Comparison of ENCODE assay signal across 11 cellular contexts in the genomic region with DNA sequence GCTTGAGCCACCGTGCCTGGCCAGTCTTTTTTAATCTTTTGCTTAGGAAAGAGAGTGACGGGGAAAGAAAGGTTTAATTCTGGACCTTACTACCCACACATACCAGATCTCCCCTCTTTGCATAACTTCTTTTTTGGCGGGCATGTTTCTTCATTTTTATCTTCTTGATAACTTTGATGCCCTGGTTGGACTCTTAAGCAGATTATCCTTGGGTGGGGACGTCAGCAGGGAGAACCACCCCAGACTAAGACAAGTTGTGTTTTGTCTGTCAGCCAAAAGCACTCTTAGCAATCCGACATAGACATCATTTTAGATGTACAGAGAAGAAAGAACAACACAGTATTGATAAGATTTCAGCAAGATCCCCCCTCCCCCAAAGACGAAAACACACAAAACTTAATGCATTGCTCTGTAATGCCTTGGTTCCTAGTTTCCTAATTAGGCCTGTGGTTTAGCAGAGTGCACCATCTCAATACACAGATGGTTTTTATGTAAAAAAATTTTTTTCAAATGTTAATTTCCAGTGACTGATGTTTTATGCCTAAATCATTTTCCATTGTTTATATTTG.
A peak's percentile ranks its signal among the peaks of the same experiment; 100 is the strongest.
DNase-seq lines count a peak whose midpoint lies in the region; ATAC-seq and TF ChIP-seq lines count a peak whose summit lies in the region.
"Had no signal": no experiment of that assay in that cellular context is flagged by ENCODE, and none has a peak within 500 bp of the region (broad histone marks: within the 10 kb centered on the region; RNA-seq: fewer than 3 reads in every experiment).

No MANE protein-coding gene starts in this region.

- peak; percentile 32 for ATAC-seq in HG02798 (IDR thresholded peaks at IDR 0.05; ENCODE audit: poor library complexity, unreplicated experiment)

- H3K4me3 ChIP-seq in retinal pigment epithelial cell (ENCODE audit: low read length) = no peak overlapping the region

- in situ Hi-C loops in KBM-7 (cut with MboI; ENCODE audit: low pct_unique_long_range_greater_than_20kb, low sequenced_read_pairs) = no loop called here

- peaks cover 50% of the 10 kb centered on the region for H3K4me1 Mint-ChIP-seq in activated T-helper 2 cell treated with anti-CD3 and anti-CD28 coated beads, Interferon-gamma antibody, Interleukin-2, Interleukin-4, amounts not matched to agents 10 μg/mL and 5 μg/mL and 100 μg/mL, durations not matched to agents 14 hours and 24 hours and 36 hours (ENCODE audit: low read depth)

- intact Hi-C loops in activated T-helper 2 cell treated with anti-CD3 and anti-CD28 coated beads, Interferon-gamma antibody, Interleukin-2, Interleukin-4, amounts not matched to agents 10 μg/mL and 5 μg/mL and 100 μg/mL, durations not matched to agents 14 hours and 24 hours and 36 hours (cut with micrococcal nuclease) = loop anchor here (5.0 kb wide), 1 partner anchor 74 kb away; no protein-coding TSS in a partner anchor

- peak; percentile 34 for DNase-seq in NCI-H82 (lab: John Stamatoyannopoulos, UW)
- DNase-seq in NCI-H82 treated with DMSO at 0.1 percent for 48 hours (lab: John Stamatoyannopoulos, UW; ENCODE audit: unreplicated experiment) = no peak
- peak; percentile 26 for DNase-seq in astrocyte of the hippocampus (ENCODE audit: low read depth, low spot score)
- peak; percentile 64 for DNase-seq in retinal pigment epithelial cell (ENCODE audit: low read depth)
- no peak for DNase-seq in activated T-cell treated with anti-CD3 and anti-CD28 coated beads, Interleukin-2, amount 50 U/mL, for 48 hours
- no peak for DNase-seq in activated T-helper 2 cell treated with anti-CD3 and anti-CD28 coated beads, Interferon-gamma antibody, Interleukin-2, Interleukin-4, amounts not matched to agents 10 μg/mL and 5 μg/mL and 100 μg/mL, durations not matched to agents 14 hours and 24 hours and 36 hours (ENCODE audit: low spot score)
- DNase-seq in KBM-7 = no peak
- DNase-seq: activated CD4-positive, alpha-beta T cell treated with anti-CD3 and anti-CD28 coated beads for 1 hour; brain microvascular endothelial cell; NCI-H510A had no signal

- no peaks in the 10 kb centered on the region for H3K9me3 Mint-ChIP-seq in activated T-helper 2 cell treated with anti-CD3 and anti-CD28 coated beads, Interferon-gamma antibody, Interleukin-2, Interleukin-4, amounts not matched to agents 10 μg/mL and 5 μg/mL and 100 μg/mL, durations not matched to agents 14 hours and 24 hours and 36 hours

- H3K36me3 Mint-ChIP-seq in activated T-helper 2 cell treated with anti-CD3 and anti-CD28 coated beads, Interferon-gamma antibody, Interleukin-2, Interleukin-4, amounts not matched to agents 10 μg/mL and 5 μg/mL and 100 μg/mL, durations not matched to agents 14 hours and 24 hours and 36 hours (ENCODE audit: low read depth) = peaks cover 39% of the 10 kb centered on the region

- no peak overlapping the region for H3K4me3 Mint-ChIP-seq in activated T-helper 2 cell treated with anti-CD3 and anti-CD28 coated beads, Interferon-gamma antibody, Interleukin-2, Interleukin-4, amounts not matched to agents 10 μg/mL and 5 μg/mL and 100 μg/mL, durations not matched to agents 14 hours and 24 hours and 36 hours (ENCODE audit: low read depth)

- no peak overlapping the region for H3K27ac Mint-ChIP-seq in activated T-helper 2 cell treated with anti-CD3 and anti-CD28 coated beads, Interferon-gamma antibody, Interleukin-2, Interleukin-4, amounts not matched to agents 10 μg/mL and 5 μg/mL and 100 μg/mL, durations not matched to agents 14 hours and 24 hours and 36 hours

- H3K27me3 Mint-ChIP-seq in activated T-helper 2 cell treated with anti-CD3 and anti-CD28 coated beads, Interferon-gamma antibody, Interleukin-2, Interleukin-4, amounts not matched to agents 10 μg/mL and 5 μg/mL and 100 μg/mL, durations not matched to agents 14 hours and 24 hours and 36 hours (ENCODE audit: low read depth) = no peaks in the 10 kb centered on the region

- no peak for TF ChIP-seq CTCF in retinal pigment epithelial cell (conservative IDR thresholded peaks at IDR 0.05; ENCODE audit: low read depth, low read length)

Comparison
In these comparisons a context has a peak if more than half of its experiments do, and no peak if none do; other contexts are left out.
1. DNase-seq: peak in NCI-H82 (single experiment), astrocyte of the hippocampus (single experiment) and retinal pigment epithelial cell (single experiment); none in NCI-H82 treated with DMSO at 0.1 percent for 48 hours (single experiment), activated T-cell treated with anti-CD3 and anti-CD28 coated beads, Interleukin-2, amount 50 U/mL, for 48 hours (0 of 2), activated T-helper 2 cell treated with anti-CD3 and anti-CD28 coated beads, Interferon-gamma antibody, Interleukin-2, Interleukin-4, amounts not matched to agents 10 μg/mL and 5 μg/mL and 100 μg/mL, durations not matched to agents 14 hours and 24 hours and 36 hours (single experiment) and KBM-7 (single experiment).